Comparison of ENCODE assay signal across 3 cellular contexts in the genomic region with DNA sequence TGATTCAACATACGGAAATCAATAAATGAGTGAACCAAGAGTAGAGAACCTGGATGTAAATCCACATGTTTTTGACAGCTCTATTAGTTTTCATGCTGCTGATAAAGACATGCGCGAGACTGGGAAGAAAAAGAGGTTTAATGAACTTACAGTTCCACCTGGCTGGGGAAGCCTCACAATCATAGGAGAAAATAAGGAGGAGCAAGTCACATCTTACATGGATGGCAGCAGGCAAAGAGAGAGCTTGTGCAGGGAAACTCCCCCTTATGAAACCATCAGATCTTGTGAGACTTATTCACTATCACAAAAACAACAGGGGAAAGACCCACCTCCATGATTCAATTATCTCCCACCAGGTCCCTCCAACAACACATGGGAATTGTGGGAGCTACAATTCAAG. TPM values are rescaled to one million over a fixed set of nuclear protein-coding genes. Genes with fewer than 3 reads are reported as not detected.
DNase-seq lines count a peak whose midpoint lies in the region; ATAC-seq, FAIRE-seq and TF ChIP-seq lines count a peak whose summit lies in the region.
"Not testable (repeated sequence)": the region's sequence is repeated elsewhere in the genome, so short reads cannot be mapped to it uniquely, and the experiment has no call there.

No MANE protein-coding gene starts in this region.

- not testable (repeated sequence) for H3K36me3 ChIP-seq in HEK293 (ENCODE audit: control insufficient read depth in 2 of 2, insufficient read depth in 1 of 2, low read length in 2 of 2); K562 (ENCODE audit: control insufficient read depth, insufficient read depth, low read length)

- not testable (repeated sequence) for H3K36me3 Mint-ChIP-seq in endothelial cell (ENCODE audit: low read depth, unreplicated experiment)

- not testable (repeated sequence) for H3K9ac ChIP-seq in K562 (ENCODE audit: insufficient read depth in 1 of 2, low read depth in 2 of 2, low read length in 2 of 2)

- not testable (repeated sequence) for H3K4me2 ChIP-seq in K562 (ENCODE audit: insufficient read depth, low read length)

- not testable (repeated sequence) for TF ChIP-seq EP300 in K562 (IDR thresholded peaks at IDR 0.05; ENCODE audit: low read length)

- CTCF ChIA-PET in HEK293 (lab: Yijun Ruan, JAX); K562 (lab: Yijun Ruan, JAX; ENCODE audit: low intra/inter-chr PET ratio): not testable (repeated sequence)

- TF ChIP-seq POLR2A in K562 (conservative IDR thresholded peaks at IDR 0.05) = not testable (repeated sequence)

- not testable (repeated sequence) for TF ChIP-seq CTCF in HEK293 (tag by site-specific recombination; IDR thresholded peaks at IDR 0.05); K562 (IDR thresholded peaks at IDR 0.05 in 2 of 3, conservative IDR thresholded peaks at IDR 0.05 in 1 of 3; ENCODE audit: insufficient read depth in 2 of 3, low read depth in 1 of 3, low read length in 3 of 3); endothelial cell (IDR thresholded peaks at IDR 0.05; ENCODE audit: unreplicated experiment)

- not testable (repeated sequence) for H3K4me1 ChIP-seq in HEK293 (ENCODE audit: control insufficient read depth, insufficient read depth, low read length); K562 (replicated peaks in 1 of 2; ENCODE audit: control insufficient read depth in 2 of 2, insufficient read depth in 2 of 2, low read length in 2 of 2)

- WGBS in K562 (ENCODE audit: insufficient coverage, low coverage, missing lambda C conversion rate) = 5% methylated on average over 3 of the region's 3 CpGs

- H4K20me1 ChIP-seq in K562 (replicated peaks; ENCODE audit: control insufficient read depth, insufficient read depth, low read length) = not testable (repeated sequence)

- H3K79me2 ChIP-seq in K562 (ENCODE audit: control insufficient read depth, insufficient read depth, low read length) = not testable (repeated sequence)

- H3K4me1 Mint-ChIP-seq in endothelial cell (ENCODE audit: unreplicated experiment) = not testable (repeated sequence)

- peak overlapping the region; percentile 16 for H3K4me3 Mint-ChIP-seq in endothelial cell (ENCODE audit: unreplicated experiment)

- ATAC-seq in K562 = not testable (repeated sequence)

- FAIRE-seq in K562 (lab: Jason Lieb, UNC) = not testable (repeated sequence)

- BruUV-seq in K562 (replicated peaks; lab: Mats Ljungman, UMichigan) = not testable (repeated sequence)

- H3K27me3 ChIP-seq in K562 (ENCODE audit: control insufficient read depth in 2 of 2, insufficient read depth in 2 of 2, low read length in 2 of 2) = peaks cover 0 to 10% of the 10 kb centered on the region in 2 experiments; a peak in 1 of 5 replicates

- not testable (repeated sequence) for H3K4me3 ChIP-seq in HEK293 (ENCODE audit: low read depth, low read length); K562

- not testable (repeated sequence) for H3K27me3 Mint-ChIP-seq in endothelial cell (ENCODE audit: unreplicated experiment)

- not testable (repeated sequence) for DNase-seq in K562 (ENCODE audit: extremely low read depth in 1 of 4, low spot score in 3 of 4); endothelial cell (ENCODE audit: low spot score)

- not testable (repeated sequence) for H3K27ac Mint-ChIP-seq in endothelial cell (ENCODE audit: unreplicated experiment)

- H2AFZ ChIP-seq in K562 (ENCODE audit: low read depth, low read length) = not testable (repeated sequence)

- intact Hi-C loops in K562 (cut with micrococcal nuclease) = not testable (repeated sequence)

- H3K9me3 ChIP-seq in HEK293 (ENCODE audit: control insufficient read depth, insufficient read depth, low read depth, low read length); K562 (replicated peaks; ENCODE audit: control insufficient read depth, insufficient read depth, low read depth, low read length): not testable (repeated sequence)

- not testable (repeated sequence) for TF ChIP-seq RAD21 in K562 (CRISPR knock-in tag; conservative IDR thresholded peaks at IDR 0.05 in 1 of 2, IDR thresholded peaks at IDR 0.05 in 1 of 2)

- not testable (repeated sequence) for H3K9me3 Mint-ChIP-seq in endothelial cell (ENCODE audit: unreplicated experiment)

- POLR2A ChIA-PET in HEK293 (lab: Yijun Ruan, JAX); K562 (lab: Yijun Ruan, JAX): not testable (repeated sequence)

- H3K9me1 ChIP-seq in K562 (ENCODE audit: control insufficient read depth, insufficient read depth, low read length) = not testable (repeated sequence)

- not testable (repeated sequence) for H3K27ac ChIP-seq in HEK293 (ENCODE audit: extremely low read depth, low read depth, low read length); K562 (ENCODE audit: extremely low read depth, low read depth, low read length)

- in situ Hi-C loops in K562 (cut with MboI) = not testable (repeated sequence)

TF ChIP-seq in HEK293, 187 proteins besides CTCF, POLR2A, EP300 and RAD21:
- TF ChIP-seq SETDB1 (IDR thresholded peaks at IDR 0.05; ENCODE audit: insufficient read length, low read length) = peak; percentile 22

TF ChIP-seq in K562, 482 proteins besides CTCF, POLR2A, EP300 and RAD21:
- TF ChIP-seq TRIM24 (IDR thresholded peaks at IDR 0.05) = peak in 1 of 2 experiments; percentile 15; a peak in 1 of 4 replicates
- peak; percentile 95 for TF ChIP-seq ZNF431 (CRISPR knock-in tag; IDR thresholded peaks at IDR 0.05)

RNA-seq across cellular contexts. Expression of a gene that starts 23.1 kb away (rescaled TPM):
- total RNA-seq in K562 (2011; cell fraction: chromatin; rRNA removed; ENCODE audit: low replicate concordance) = 101 and 216 TPM in 2 replicates
- 66.2 and 82.1 TPM in 2 replicates for total RNA-seq in K562 (2011; cell fraction: nucleolus; rRNA removed)
- 126 and 163 TPM in 2 replicates for total RNA-seq in K562 (2011; cell fraction: nucleoplasm; rRNA removed)
- total RNA-seq in K562 (2014; rRNA removed) (64.5 and 71.8 TPM in 2 replicates), K562 (2014; rRNA removed; fragmentation: Illumina TruSeq; extraction: Trizol) (99.9 and 112 TPM in 2 replicates), K562 (2015; rRNA removed; fragmentation: Illumina TruSeq; extraction: Trizol) (79.7 and 88.7 TPM in 2 replicates), K562 (2021) (104 and 112 TPM in 2 replicates), endothelial cell (ENCODE audit: unreplicated experiment) (100 TPM)
- polyA plus RNA-seq in K562 (2011; rRNA removed) (32.4 and 54.4 TPM in 2 replicates), K562 (2014; fragmentation: Illumina TruSeq; extraction: Trizol) (86.1 and 92.2 TPM in 2 replicates), K562 (2014; fragmentation: Nextera tagmentation; extraction: Ambion mirVana) (10 to 100 TPM; 51.9 to 75.0 TPM), K562 (2014; rRNA removed) (54.7 and 56.9 TPM in 2 replicates)
- polyA plus RNA-seq in K562 (2011; cell fraction: cytosol; rRNA removed) = 14.0 and 24.2 TPM in 2 replicates
- polyA plus RNA-seq in K562 (2011; cell fraction: nucleus; rRNA removed) = 26.6 and 28.4 TPM in 2 replicates
- 62.7 and 87.2 TPM in 2 replicates for polyA plus RNA-seq in K562 (2012)
- 117 and 153 TPM in 2 replicates for polyA minus RNA-seq in K562 (2011; rRNA and poly(A)+ RNA removed)
- 32.7 and 53.4 TPM in 2 replicates for polyA minus RNA-seq in K562 (2011; cell fraction: cytosol; rRNA and poly(A)+ RNA removed)
- polyA minus RNA-seq in K562 (2011; cell fraction: nucleus; rRNA and poly(A)+ RNA removed) = 39.6 and 49.0 TPM in 2 replicates
